27 cellular contexts compared by ENCODE assay signal in the genomic region with DNA sequence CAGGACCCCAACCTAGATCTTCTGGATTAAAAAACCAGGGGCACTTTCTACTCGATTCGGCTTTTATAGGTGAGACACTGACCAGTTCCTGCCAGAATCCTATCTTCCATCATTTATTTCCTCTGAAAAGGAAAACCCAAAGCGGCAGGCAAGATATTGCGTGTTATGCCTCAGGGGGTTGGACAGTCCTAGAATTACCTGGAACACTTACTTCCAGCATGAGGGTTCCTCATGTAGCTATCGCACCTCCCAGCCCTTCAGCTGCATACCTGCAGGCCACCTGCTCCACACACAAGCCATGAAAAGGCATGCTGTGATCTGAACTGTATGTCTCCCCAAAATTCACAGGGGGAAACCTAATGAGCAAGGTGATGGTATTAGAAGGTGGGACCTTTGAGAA. TPM values are rescaled to one million over a fixed set of nuclear protein-coding genes. Genes with fewer than 3 reads are reported as not detected.
DNase-seq lines count a peak whose midpoint lies in the region; ATAC-seq, FAIRE-seq and TF ChIP-seq lines count a peak whose summit lies in the region.
"Had no signal": no experiment of that assay in that cellular context is flagged by ENCODE, and none has a peak within 500 bp of the region (broad histone marks: within the 10 kb centered on the region; RNA-seq: fewer than 3 reads in every experiment).

No MANE protein-coding gene starts in this region.

- POLR2A ChIA-PET in MCF 10A (lab: Yijun Ruan, JAX): no interaction called here
- POLR2A ChIA-PET in WTC11 (lab: Charles Lee): no interaction called here

- H2AFZ ChIP-seq in astrocyte (ENCODE audit: low read depth, low read length): no peak overlapping the region

- no peak overlapping the region for H3K4me3 Mint-ChIP-seq in MCF 10A (ENCODE audit: unreplicated experiment)
- H3K4me3 Mint-ChIP-seq in astrocyte (ENCODE audit: unreplicated experiment): no peak overlapping the region
- no peak overlapping the region for H3K4me3 Mint-ChIP-seq in WTC11
- H3K4me3 Mint-ChIP-seq: activated T-cell treated with anti-CD3 and anti-CD28 coated beads, Interleukin-2, amount 50 U/mL, for 72 hours; naive thymus-derived CD8-positive, alpha-beta T cell; stimulated activated memory B cell treated with anti-CD40 and anti-IgM and Interleukin-4, amounts not matched to agents 10 μg/mL and 1 μg/mL and 100 μg/mL, for 72 hours had no signal

- H3K27ac ChIP-seq in breast epithelium: no peak overlapping the region
- H3K27ac ChIP-seq in astrocyte (ENCODE audit: low read depth, low read length): no peak overlapping the region
- peak overlapping the region; percentile 71 for H3K27ac ChIP-seq in layer of hippocampus (ENCODE audit: low read depth, low read length)
- H3K27ac ChIP-seq in thyroid gland: peak overlapping the region; percentile 71 to 86 (median 78)
- H3K27ac ChIP-seq: 22Rv1, body of pancreas, pancreas, sigmoid colon, tibial artery had no signal

- H3K79me2 ChIP-seq in astrocyte (ENCODE audit: insufficient read depth, low read length): no peaks in the 10 kb centered on the region

- FAIRE-seq in astrocyte (lab: Jason Lieb, UNC): no peak
- FAIRE-seq: pancreas had no signal

- H3K36me3 Mint-ChIP-seq in MCF 10A (ENCODE audit: insufficient read depth, unreplicated experiment) (no peaks in the 10 kb centered on the region), astrocyte (ENCODE audit: low read depth, unreplicated experiment) (peaks cover 3% of the 10 kb centered on the region), WTC11 (peaks cover 33% of the 10 kb centered on the region)

- ATAC-seq in WTC11: no peak
- ATAC-seq: activated naive CD4-positive, alpha-beta T cell treated with anti-CD3 and anti-CD28 coated beads, Interleukin-2, amount 50 U/mL, for 72 hours; activated T-cell treated with anti-CD3 and anti-CD28 coated beads, Interleukin-2, amount 50 U/mL, for 72 hours; body of pancreas; naive thymus-derived CD8-positive, alpha-beta T cell; pancreas; stimulated activated memory B cell treated with anti-CD40 and anti-IgM and Interleukin-4, amounts not matched to agents 10 μg/mL and 1 μg/mL and 100 μg/mL, for 72 hours had no signal

- no peak overlapping the region for H3K9ac ChIP-seq in astrocyte (ENCODE audit: low read length)

- intact Hi-C loops in breast epithelium (cut with DNase I; ENCODE audit: low total_unique reads) (no loop called here), MCF 10A (cut with micrococcal nuclease) (no loop called here), thyroid gland (cut with DNase I) (no loop called here)

- H3K9me3 Mint-ChIP-seq in MCF 10A (ENCODE audit: unreplicated experiment) (peaks cover 13% of the 10 kb centered on the region), astrocyte (ENCODE audit: unreplicated experiment) (peaks cover 24% of the 10 kb centered on the region), WTC11 (peaks cover 34% of the 10 kb centered on the region)

- H3K27me3 Mint-ChIP-seq in MCF 10A (ENCODE audit: insufficient read depth, unreplicated experiment) (peaks cover 13% of the 10 kb centered on the region), astrocyte (ENCODE audit: low read depth, unreplicated experiment) (peaks cover 2% of the 10 kb centered on the region), WTC11 (ENCODE audit: low read depth) (peaks cover 7% of the 10 kb centered on the region)

- H3K4me1 ChIP-seq in breast epithelium (no peaks in the 10 kb centered on the region), astrocyte (ENCODE audit: insufficient read depth, low read length) (peaks cover 27% of the 10 kb centered on the region), thyroid gland (peaks cover 19 to 38% of the 10 kb centered on the region in 2 donors)
- H3K4me1 ChIP-seq: pancreas had no signal

- no peak for TF ChIP-seq POLR2A in breast epithelium (IDR thresholded peaks at IDR 0.05)
- no peak for TF ChIP-seq POLR2A in thyroid gland (IDR thresholded peaks at IDR 0.05)

- H3K27ac Mint-ChIP-seq in MCF 10A (ENCODE audit: low read depth, unreplicated experiment) (no peak overlapping the region), astrocyte (ENCODE audit: unreplicated experiment) (no peak overlapping the region), WTC11 (no peak overlapping the region)
- H3K27ac Mint-ChIP-seq: activated naive CD4-positive, alpha-beta T cell treated with anti-CD3 and anti-CD28 coated beads, Interleukin-2, amount 50 U/mL, for 72 hours; activated T-cell treated with anti-CD3 and anti-CD28 coated beads, Interleukin-2, amount 50 U/mL, for 72 hours; stimulated activated memory B cell treated with anti-CD40 and anti-IgM and Interleukin-4, amounts not matched to agents 10 μg/mL and 1 μg/mL and 100 μg/mL, for 72 hours had no signal

- CTCF ChIA-PET in MCF 10A (lab: Yijun Ruan, JAX): no interaction called here
- CTCF ChIA-PET in WTC11 (lab: Charles Lee): no interaction called here

- H3K4me1 Mint-ChIP-seq in MCF 10A (ENCODE audit: insufficient read depth, unreplicated experiment) (peaks cover 12% of the 10 kb centered on the region), astrocyte (ENCODE audit: low read depth, unreplicated experiment) (peaks cover 27% of the 10 kb centered on the region), WTC11 (peaks cover 5% of the 10 kb centered on the region)
- H3K4me1 Mint-ChIP-seq: naive thymus-derived CD8-positive, alpha-beta T cell had no signal

- H3K27me3 ChIP-seq in breast epithelium: no peaks in the 10 kb centered on the region
- H3K27me3 ChIP-seq in astrocyte (ENCODE audit: insufficient read depth, low read length): no peaks in the 10 kb centered on the region
- no peaks in the 10 kb centered on the region for H3K27me3 ChIP-seq in layer of hippocampus (ENCODE audit: control insufficient read depth, insufficient read depth, low read length)
- H3K27me3 ChIP-seq in thyroid gland: no peaks in the 10 kb centered on the region
- H3K27me3 ChIP-seq: BE2C, body of pancreas, pancreas, sigmoid colon, tibial artery had no signal

- TF ChIP-seq CTCF in breast epithelium (IDR thresholded peaks at IDR 0.05) (no peak), MCF 10A (IDR thresholded peaks at IDR 0.05; ENCODE audit: unreplicated experiment) (no peak), astrocyte (IDR thresholded peaks at IDR 0.05; ENCODE audit: insufficient read depth, low read depth, low read length) (no peak), thyroid gland (IDR thresholded peaks at IDR 0.05) (no peak), WTC11 (IDR thresholded peaks at IDR 0.05) (no peak)

- DNase-seq in breast epithelium (ENCODE audit: low spot score in 2 of 2) (no peak), MCF 10A (ENCODE audit: unreplicated experiment) (no peak), astrocyte (ENCODE audit: low read depth) (no peak), thyroid gland (peak; percentile 37 to 47), NCI-H2196 treated with DMSO at 0.1 percent for 48 hours (lab: John Stamatoyannopoulos, UW; ENCODE audit: unreplicated experiment) (no peak), HCEC 1CT (no peak), WTC11 (ENCODE audit: low spot score) (no peak)
- DNase-seq: activated CD4-positive, CD25-positive, alpha-beta regulatory T cell; activated CD8-positive, alpha-beta memory T cell treated with anti-CD3 and anti-CD28 coated beads for 24 hours; activated T-cell treated with anti-CD3 and anti-CD28 coated beads, Interleukin-2, amount 50 U/mL, for 72 hours; BE2C; body of pancreas; cortex of kidney; foreskin melanocyte; mesendoderm; naive thymus-derived CD8-positive, alpha-beta T cell; NCI-H1105 treated with DMSO at 0.1 percent for 48 hours; NCI-H2081; NCI-H510A; pancreas; sigmoid colon; T1000 had no signal

- BruUV-seq in MCF 10A (replicated peaks; lab: Mats Ljungman, UMichigan): no TSS peak

- peak overlapping the region; percentile 17 to 55 (median 40) for H3K4me3 ChIP-seq in breast epithelium
- no peak overlapping the region for H3K4me3 ChIP-seq in astrocyte (ENCODE audit: insufficient read depth, low read depth, low read length)
- no peak overlapping the region for H3K4me3 ChIP-seq in thyroid gland (replicated peaks in 1 of 3)
- H3K4me3 ChIP-seq: body of pancreas, pancreas, tibial artery had no signal

- H3K9me3 ChIP-seq in breast epithelium (peaks cover 4 to 8% of the 10 kb centered on the region in 2 donors), astrocyte (ENCODE audit: insufficient read depth, low read depth, low read length) (peaks cover 7% of the 10 kb centered on the region), thyroid gland (no peaks in the 10 kb centered on the region)
- H3K9me3 ChIP-seq: pancreas, sigmoid colon, tibial artery had no signal

- 77 to 93% methylated on average over 5 of the region's 5 CpGs for WGBS in thyroid gland, 2 donors

- H3K36me3 ChIP-seq in breast epithelium: no peaks in the 10 kb centered on the region
- H3K36me3 ChIP-seq in astrocyte (ENCODE audit: insufficient read depth, low read length): no peaks in the 10 kb centered on the region
- H3K36me3 ChIP-seq in thyroid gland: no peaks in the 10 kb centered on the region
- H3K36me3 ChIP-seq: BE2C, pancreas, sigmoid colon, tibial artery had no signal

- H4K20me1 ChIP-seq in astrocyte (ENCODE audit: insufficient read depth, low read length): no peaks in the 10 kb centered on the region

- peak overlapping the region; percentile 46 for H3K4me2 ChIP-seq in astrocyte (ENCODE audit: low read length)

TF ChIP-seq in WTC11, 78 proteins besides CTCF, POLR2A, EP300 and RAD21 (continues in another document):
- TF ChIP-seq, protein P1, sequence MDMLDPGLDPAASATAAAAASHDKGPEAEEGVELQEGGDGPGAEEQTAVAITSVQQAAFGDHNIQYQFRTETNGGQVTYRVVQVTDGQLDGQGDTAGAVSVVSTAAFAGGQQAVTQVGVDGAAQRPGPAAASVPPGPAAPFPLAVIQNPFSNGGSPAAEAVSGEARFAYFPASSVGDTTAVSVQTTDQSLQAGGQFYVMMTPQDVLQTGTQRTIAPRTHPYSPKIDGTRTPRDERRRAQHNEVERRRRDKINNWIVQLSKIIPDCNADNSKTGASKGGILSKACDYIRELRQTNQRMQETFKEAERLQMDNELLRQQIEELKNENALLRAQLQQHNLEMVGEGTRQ (CRISPR knock-in tag; IDR thresholded peaks at IDR 0.05): no peak
- no peak for TF ChIP-seq ZNF263 (CRISPR knock-in tag; IDR thresholded peaks at IDR 0.05; ENCODE audit: low read depth)

RNA-seq across cellular contexts. Expression of a gene that starts 58.3 kb away (rescaled TPM):
- total RNA-seq in breast epithelium (100 to 1,000 TPM in 1 of 3 donors, 10 to 100 TPM in 2; 76.0 to 100 (median 76.7) TPM), MCF 10A (2022) (121 and 129 TPM in 2 replicates), astrocyte (161 and 210 TPM in 2 replicates), thyroid gland (100 to 1,000 TPM; 111 to 233 (median 174) TPM), WTC11 (2021) (72.0 to 81.1 TPM (median 72.7 TPM) in 3 replicates)

Comparison
In these comparisons a context has a peak if more than half of its experiments do, and no peak if none do; other contexts are left out.
1. DNase-seq: peak in thyroid gland (2 of 2); none in breast epithelium (0 of 2), MCF 10A (single experiment), astrocyte (single experiment), NCI-H2196 treated with DMSO at 0.1 percent for 48 hours (single experiment), HCEC 1CT (single experiment) and WTC11 (single experiment).
2. H3K27ac ChIP-seq: peak in layer of hippocampus (single experiment) and thyroid gland (3 of 3); none in breast epithelium (0 of 2) and astrocyte (single experiment).
3. H3K4me3 ChIP-seq: peak in breast epithelium (3 of 3); none in astrocyte (single experiment) and thyroid gland (0 of 3).